ENCODE assay signal across 1 cellular context in the genomic region with DNA sequence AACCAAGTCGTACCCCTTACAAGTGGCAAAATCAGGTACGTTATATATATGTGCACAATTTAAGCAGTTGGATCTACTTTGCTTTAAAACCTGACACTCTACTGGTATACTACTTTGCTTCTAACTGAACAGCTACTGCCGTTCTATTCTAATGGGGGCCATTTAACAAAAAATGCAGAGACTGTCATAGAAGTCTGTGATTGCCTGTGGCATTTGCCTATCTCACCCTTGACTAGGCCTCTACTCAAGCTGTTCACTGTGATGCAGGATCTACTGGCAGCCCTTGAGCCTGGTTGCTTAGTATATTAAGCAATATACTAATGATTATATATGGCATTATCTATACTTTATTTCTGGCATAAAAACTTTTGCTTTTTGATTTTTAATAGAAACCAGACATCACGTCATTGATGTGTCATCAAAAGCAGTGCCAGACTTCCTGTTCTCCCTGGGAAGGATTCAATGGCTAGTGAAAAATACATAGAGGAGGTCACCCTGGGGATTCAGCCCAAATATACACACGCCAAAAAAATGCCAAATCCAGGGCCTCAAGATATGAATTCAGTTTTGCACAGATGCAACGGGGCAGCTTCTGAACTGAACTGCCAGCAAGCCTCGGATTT.
TF ChIP-seq lines count a peak whose summit lies in the region.

No MANE protein-coding gene starts in this region.

TF ChIP-seq in HepG2, 621 proteins besides CTCF, POLR2A, EP300 and RAD21:
- TF ChIP-seq, protein P1, sequence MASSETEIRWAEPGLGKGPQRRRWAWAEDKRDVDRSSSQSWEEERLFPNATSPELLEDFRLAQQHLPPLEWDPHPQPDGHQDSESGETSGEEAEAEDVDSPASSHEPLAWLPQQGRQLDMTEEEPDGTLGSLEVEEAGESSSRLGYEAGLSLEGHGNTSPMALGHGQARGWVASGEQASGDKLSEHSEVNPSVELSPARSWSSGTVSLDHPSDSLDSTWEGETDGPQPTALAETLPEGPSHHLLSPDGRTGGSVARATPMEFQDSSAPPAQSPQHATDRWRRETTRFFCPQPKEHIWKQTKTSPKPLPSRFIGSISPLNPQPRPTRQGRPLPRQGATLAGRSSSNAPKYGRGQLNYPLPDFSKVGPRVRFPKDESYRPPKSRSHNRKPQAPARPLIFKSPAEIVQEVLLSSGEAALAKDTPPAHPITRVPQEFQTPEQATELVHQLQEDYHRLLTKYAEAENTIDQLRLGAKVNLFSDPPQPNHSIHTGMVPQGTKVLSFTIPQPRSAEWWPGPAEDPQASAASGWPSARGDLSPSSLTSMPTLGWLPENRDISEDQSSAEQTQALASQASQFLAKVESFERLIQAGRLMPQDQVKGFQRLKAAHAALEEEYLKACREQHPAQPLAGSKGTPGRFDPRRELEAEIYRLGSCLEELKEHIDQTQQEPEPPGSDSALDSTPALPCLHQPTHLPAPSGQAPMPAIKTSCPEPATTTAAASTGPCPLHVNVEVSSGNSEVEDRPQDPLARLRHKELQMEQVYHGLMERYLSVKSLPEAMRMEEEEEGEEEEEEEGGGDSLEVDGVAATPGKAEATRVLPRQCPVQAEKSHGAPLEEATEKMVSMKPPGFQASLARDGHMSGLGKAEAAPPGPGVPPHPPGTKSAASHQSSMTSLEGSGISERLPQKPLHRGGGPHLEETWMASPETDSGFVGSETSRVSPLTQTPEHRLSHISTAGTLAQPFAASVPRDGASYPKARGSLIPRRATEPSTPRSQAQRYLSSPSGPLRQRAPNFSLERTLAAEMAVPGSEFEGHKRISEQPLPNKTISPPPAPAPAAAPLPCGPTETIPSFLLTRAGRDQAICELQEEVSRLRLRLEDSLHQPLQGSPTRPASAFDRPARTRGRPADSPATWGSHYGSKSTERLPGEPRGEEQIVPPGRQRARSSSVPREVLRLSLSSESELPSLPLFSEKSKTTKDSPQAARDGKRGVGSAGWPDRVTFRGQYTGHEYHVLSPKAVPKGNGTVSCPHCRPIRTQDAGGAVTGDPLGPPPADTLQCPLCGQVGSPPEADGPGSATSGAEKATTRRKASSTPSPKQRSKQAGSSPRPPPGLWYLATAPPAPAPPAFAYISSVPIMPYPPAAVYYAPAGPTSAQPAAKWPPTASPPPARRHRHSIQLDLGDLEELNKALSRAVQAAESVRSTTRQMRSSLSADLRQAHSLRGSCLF (CRISPR knock-in tag; IDR thresholded peaks at IDR 0.05; ENCODE audit: borderline replicate concordance), result no peak
- no peak for TF ChIP-seq ZNF589 (CRISPR knock-in tag; conservative IDR thresholded peaks at IDR 0.05)
- no peak for TF ChIP-seq MTA3 (CRISPR knock-in tag; IDR thresholded peaks at IDR 0.05)
- TF ChIP-seq CREB1 (IDR thresholded peaks at IDR 0.05), result peak; percentile 63
- no peak for TF ChIP-seq CREB1 (CRISPR knock-in tag; IDR thresholded peaks at IDR 0.05)
- TF ChIP-seq ZNF30 (CRISPR knock-in tag; IDR thresholded peaks at IDR 0.05), result no peak
- TF ChIP-seq ZNF367 (CRISPR knock-in tag; IDR thresholded peaks at IDR 0.05; ENCODE audit: borderline replicate concordance), result no peak
- TF ChIP-seq IRF2 (CRISPR knock-in tag; IDR thresholded peaks at IDR 0.05), result no peak
- TF ChIP-seq, protein P2, sequence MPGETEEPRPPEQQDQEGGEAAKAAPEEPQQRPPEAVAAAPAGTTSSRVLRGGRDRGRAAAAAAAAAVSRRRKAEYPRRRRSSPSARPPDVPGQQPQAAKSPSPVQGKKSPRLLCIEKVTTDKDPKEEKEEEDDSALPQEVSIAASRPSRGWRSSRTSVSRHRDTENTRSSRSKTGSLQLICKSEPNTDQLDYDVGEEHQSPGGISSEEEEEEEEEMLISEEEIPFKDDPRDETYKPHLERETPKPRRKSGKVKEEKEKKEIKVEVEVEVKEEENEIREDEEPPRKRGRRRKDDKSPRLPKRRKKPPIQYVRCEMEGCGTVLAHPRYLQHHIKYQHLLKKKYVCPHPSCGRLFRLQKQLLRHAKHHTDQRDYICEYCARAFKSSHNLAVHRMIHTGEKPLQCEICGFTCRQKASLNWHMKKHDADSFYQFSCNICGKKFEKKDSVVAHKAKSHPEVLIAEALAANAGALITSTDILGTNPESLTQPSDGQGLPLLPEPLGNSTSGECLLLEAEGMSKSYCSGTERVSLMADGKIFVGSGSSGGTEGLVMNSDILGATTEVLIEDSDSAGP (CRISPR knock-in tag; IDR thresholded peaks at IDR 0.05; ENCODE audit: borderline replicate concordance), result no peak
- no peak for TF ChIP-seq ZFP36L2 (CRISPR knock-in tag; IDR thresholded peaks at IDR 0.05)
